ENCODE assay signal across 14 cellular contexts in the genomic region with DNA sequence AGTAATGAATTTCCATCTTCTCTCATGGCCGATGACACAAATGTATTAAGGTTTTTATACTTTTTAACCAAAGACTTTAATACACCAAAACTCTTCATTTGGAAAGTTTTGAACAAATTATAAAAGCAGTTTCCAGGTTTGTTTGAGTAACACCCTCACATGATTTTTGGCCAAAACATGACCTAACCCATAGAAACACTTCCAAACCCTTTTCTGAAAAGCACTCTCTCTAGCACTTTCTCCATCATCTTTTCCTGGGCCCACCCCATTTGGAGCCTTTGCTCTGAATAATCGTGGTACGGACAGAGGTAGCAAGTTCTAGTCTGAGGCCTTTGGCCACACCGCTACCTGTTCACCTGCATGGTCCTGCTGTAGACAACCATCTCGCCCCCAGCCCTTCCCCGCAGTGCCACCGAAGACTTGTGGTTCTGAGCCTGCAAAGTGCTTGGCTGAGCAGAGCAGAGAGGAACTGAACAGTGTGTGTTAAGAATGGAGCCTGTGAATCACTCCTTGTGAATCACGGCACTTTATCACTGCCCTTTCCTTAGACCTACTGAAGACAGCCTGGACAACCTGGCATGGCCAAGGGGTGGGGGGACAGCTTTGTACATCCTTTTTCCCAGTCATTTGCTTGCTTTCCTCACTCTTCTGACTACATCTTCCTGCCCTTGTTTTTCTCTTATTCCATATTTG.
DNase-seq lines count a peak whose midpoint lies in the region; ATAC-seq, FAIRE-seq and TF ChIP-seq lines count a peak whose summit lies in the region.
"Had no signal": no experiment of that assay in that cellular context is flagged by ENCODE, and none has a peak within 500 bp of the region (broad histone marks: within the 10 kb centered on the region; RNA-seq: fewer than 3 reads in every experiment).

No MANE protein-coding gene starts in this region.

- FAIRE-seq in astrocyte (lab: Jason Lieb, UNC), result peak; percentile 9

- no peak overlapping the region for H3K4me3 ChIP-seq in astrocyte (ENCODE audit: insufficient read depth, low read depth, low read length)
- H3K4me3 ChIP-seq: BLaER1, cardiac muscle cell, GM23338, SK-N-MC had no signal

- H3K27me3 Mint-ChIP-seq in stimulated activated naive CD8-positive, alpha-beta T cell treated with anti-CD3 and anti-CD28 coated beads, Interleukin-15, amount 100 ng/mL, for 72 hours, result no peaks in the 10 kb centered on the region
- no peaks in the 10 kb centered on the region for H3K27me3 Mint-ChIP-seq in astrocyte (ENCODE audit: low read depth, unreplicated experiment)
- H3K27me3 Mint-ChIP-seq: activated B cell treated with CpG ODN at 0.5 μM for 24 hours had no signal

- no peaks in the 10 kb centered on the region for H3K79me2 ChIP-seq in astrocyte (ENCODE audit: insufficient read depth, low read length)

- H3K36me3 Mint-ChIP-seq in astrocyte (ENCODE audit: low read depth, unreplicated experiment), result peaks cover 25% of the 10 kb centered on the region

- H3K4me1 Mint-ChIP-seq in stimulated activated naive CD8-positive, alpha-beta T cell treated with anti-CD3 and anti-CD28 coated beads, Interleukin-15, amount 100 ng/mL, for 72 hours, result peaks cover 6% of the 10 kb centered on the region
- H3K4me1 Mint-ChIP-seq in astrocyte (ENCODE audit: low read depth, unreplicated experiment), result no peaks in the 10 kb centered on the region
- H3K4me1 Mint-ChIP-seq: activated B cell treated with CpG ODN at 0.5 μM for 24 hours, GM23338 had no signal

- no peaks in the 10 kb centered on the region for H3K27me3 ChIP-seq in astrocyte (ENCODE audit: insufficient read depth, low read length)
- H3K27me3 ChIP-seq: BLaER1, cardiac muscle cell had no signal

- peaks cover 8% of the 10 kb centered on the region for H3K36me3 ChIP-seq in astrocyte (ENCODE audit: insufficient read depth, low read length)
- H3K36me3 ChIP-seq: cardiac muscle cell had no signal

- no peak overlapping the region for H3K4me2 ChIP-seq in astrocyte (ENCODE audit: low read length)
- H3K4me2 ChIP-seq: BLaER1, GM23338 had no signal

- TF ChIP-seq CTCF in astrocyte (IDR thresholded peaks at IDR 0.05; ENCODE audit: insufficient read depth, low read depth, low read length) (no peak), GM20000 (IDR thresholded peaks at IDR 0.05; ENCODE audit: extremely low read depth, missing control alignments) (no peak)

- peak; percentile 50 for ATAC-seq in stimulated activated naive CD8-positive, alpha-beta T cell treated with anti-CD3 and anti-CD28 coated beads, Interleukin-15, Interleukin-2, amounts not matched to agents 100 U/mL and 50 U/mL, for 24 hours
- ATAC-seq in stimulated activated naive CD8-positive, alpha-beta T cell treated with anti-CD3 and anti-CD28 coated beads, Interleukin-15, amount 100 ng/mL, for 72 hours, result no peak
- ATAC-seq in HG02798 (IDR thresholded peaks at IDR 0.05; ENCODE audit: poor library complexity, unreplicated experiment), result no peak
- ATAC-seq: GM23338 had no signal

- H3K9me3 Mint-ChIP-seq in stimulated activated naive CD8-positive, alpha-beta T cell treated with anti-CD3 and anti-CD28 coated beads, Interleukin-15, amount 100 ng/mL, for 72 hours, result no peaks in the 10 kb centered on the region
- H3K9me3 Mint-ChIP-seq in astrocyte (ENCODE audit: unreplicated experiment), result no peaks in the 10 kb centered on the region
- H3K9me3 Mint-ChIP-seq: activated B cell treated with CpG ODN at 0.5 μM for 24 hours, GM23338 had no signal

- H3K4me3 Mint-ChIP-seq in stimulated activated naive CD8-positive, alpha-beta T cell treated with anti-CD3 and anti-CD28 coated beads, Interleukin-15, amount 100 ng/mL, for 72 hours, result no peak overlapping the region
- no peak overlapping the region for H3K4me3 Mint-ChIP-seq in astrocyte (ENCODE audit: unreplicated experiment)
- H3K4me3 Mint-ChIP-seq: activated B cell treated with CpG ODN at 0.5 μM for 24 hours, GM23338 had no signal

- H3K4me1 ChIP-seq in astrocyte (ENCODE audit: insufficient read depth, low read length), result peaks cover 20% of the 10 kb centered on the region

- H2AFZ ChIP-seq in astrocyte (ENCODE audit: low read depth, low read length), result no peak overlapping the region
- H2AFZ ChIP-seq: GM23338 had no signal

- no peak overlapping the region for H3K9ac ChIP-seq in astrocyte (ENCODE audit: low read length)
- H3K9ac ChIP-seq: BLaER1 had no signal

- H3K27ac Mint-ChIP-seq in stimulated activated naive CD8-positive, alpha-beta T cell treated with anti-CD3 and anti-CD28 coated beads, Interleukin-15, amount 100 ng/mL, for 72 hours, result peak overlapping the region in 1 of 2 donors; percentile 19
- no peak overlapping the region for H3K27ac Mint-ChIP-seq in astrocyte (ENCODE audit: unreplicated experiment)
- H3K27ac Mint-ChIP-seq: activated B cell treated with CpG ODN at 0.5 μM for 24 hours, GM23338 had no signal

- no peaks in the 10 kb centered on the region for H3K9me3 ChIP-seq in astrocyte (ENCODE audit: insufficient read depth, low read depth, low read length)
- H3K9me3 ChIP-seq: BLaER1 had no signal

- H4K20me1 ChIP-seq in astrocyte (ENCODE audit: insufficient read depth, low read length), result no peaks in the 10 kb centered on the region
- H4K20me1 ChIP-seq: BLaER1 had no signal

- no peak for DNase-seq in stimulated activated naive CD8-positive, alpha-beta T cell treated with anti-CD3 and anti-CD28 coated beads, Interleukin-15, Interleukin-2, amounts not matched to agents 100 U/mL and 50 U/mL, for 24 hours
- no peak for DNase-seq in stimulated activated naive CD8-positive, alpha-beta T cell treated with anti-CD3 and anti-CD28 coated beads, Interleukin-15, amount 100 ng/mL, for 72 hours
- peak; percentile 79 for DNase-seq in astrocyte (ENCODE audit: low read depth)
- DNase-seq in kidney glomerular epithelial cell (lab: John Stamatoyannopoulos, UW), result peak; percentile 24
- no peak for DNase-seq in KG1 (lab: John Stamatoyannopoulos, UW)
- DNase-seq in mesenteric fat pad (ENCODE audit: low spot score), result no peak
- no peak for DNase-seq in GM20000 (ENCODE audit: low spot score)
- DNase-seq: activated B cell treated with CpG ODN at 0.5 μM for 24 hours; NK-92 treated with Interleukin-12 subunit alpha and Interleukin-12 subunit beta, amount 100 ng/mL, for 24 hours had no signal

- no peak overlapping the region for H3K27ac ChIP-seq in astrocyte (ENCODE audit: low read depth, low read length)
- H3K27ac ChIP-seq: BLaER1, cardiac muscle cell, SK-N-MC had no signal

Comparison
In these comparisons a context has a peak if more than half of its experiments do, and no peak if none do; other contexts are left out.
1. DNase-seq: peak in astrocyte (single experiment) and kidney glomerular epithelial cell (single experiment); none in stimulated activated naive CD8-positive, alpha-beta T cell treated with anti-CD3 and anti-CD28 coated beads, Interleukin-15, Interleukin-2, amounts not matched to agents 100 U/mL and 50 U/mL, for 24 hours (single experiment), stimulated activated naive CD8-positive, alpha-beta T cell treated with anti-CD3 and anti-CD28 coated beads, Interleukin-15, amount 100 ng/mL, for 72 hours (0 of 2), KG1 (single experiment), mesenteric fat pad (single experiment) and GM20000 (single experiment).